In genomic region chr16:3306078-3306477, GRCh38 we compare ENCODE assay signal across 9 cellular contexts. TPM values are rescaled to one million over a fixed set of nuclear protein-coding genes. Genes with fewer than 3 reads are reported as not detected.
DNase-seq lines count a peak whose midpoint lies in the region; ATAC-seq, FAIRE-seq and TF ChIP-seq lines count a peak whose summit lies in the region.
"Had no signal": no experiment of that assay in that cellular context is flagged by ENCODE, and none has a peak within 500 bp of the region (broad histone marks: within the 10 kb centered on the region; RNA-seq: fewer than 3 reads in every experiment).

No MANE protein-coding gene starts in this region.

- no peaks in the 10 kb centered on the region for H3K27me3 ChIP-seq in CD4-positive, CD25-positive, alpha-beta regulatory T cell (ENCODE audit: control insufficient read depth, insufficient read depth, low read length)
- H3K27me3 ChIP-seq in PC-3 (ENCODE audit: low read length) (no peaks in the 10 kb centered on the region), endothelial cell of umbilical vein (ENCODE audit: control insufficient read depth in 2 of 2, insufficient read depth in 2 of 2, low read length in 2 of 2) (no peaks in the 10 kb centered on the region), neutrophil (no peaks in the 10 kb centered on the region)

- TF ChIP-seq CTCF in PC-3 (conservative IDR thresholded peaks at IDR 0.05; ENCODE audit: low read depth, low read length) = no peak
- TF ChIP-seq CTCF in endothelial cell of umbilical vein (IDR thresholded peaks at IDR 0.05; ENCODE audit: extremely low read depth in 1 of 2, insufficient read depth in 1 of 2, low read depth in 1 of 2, low read length in 2 of 2) = no peak
- TF ChIP-seq CTCF in neutrophil (IDR thresholded peaks at IDR 0.05) = no peak

- H3K36me3 Mint-ChIP-seq in CD4-positive, CD25-positive, alpha-beta regulatory T cell = peaks cover 32% of the 10 kb centered on the region

- dilution Hi-C loops in endothelial cell of umbilical vein (cut with MboI; ENCODE audit: extremely low pct_ligation_motif_present, low sequenced_read_pairs) = no loop called here

- H3K4me3 ChIP-seq in CD4-positive, CD25-positive, alpha-beta regulatory T cell (ENCODE audit: low read depth, low read length) = peak overlapping the region; percentile 77
- H3K4me3 ChIP-seq in PC-3 (ENCODE audit: low read length) (peak overlapping the region; percentile 84), endothelial cell of umbilical vein (replicated peaks in 1 of 3; ENCODE audit: insufficient read depth in 1 of 3, low read depth in 1 of 3, low read length in 3 of 3) (peak overlapping the region; percentile 46 to 81 (median 65)), neutrophil (ENCODE audit: low read depth in 1 of 2, low read length in 1 of 2) (peak overlapping the region; percentile 87 to 95)

- TSS peak; percentile 51 for BruUV-seq in PC-3 (replicated peaks; lab: Mats Ljungman, UMichigan)
- no TSS peak for BruUV-seq in endothelial cell of umbilical vein (replicated peaks; lab: Mats Ljungman, UMichigan)

- ATAC-seq in CD4-positive, CD25-positive, alpha-beta regulatory T cell (ENCODE audit: low read depth in 2 of 2) = no peak
- ATAC-seq in PC-3 = no peak
- ATAC-seq in GM18511 (IDR thresholded peaks at IDR 0.05; ENCODE audit: unreplicated experiment) = no peak

- no peaks in the 10 kb centered on the region for H3K27me3 Mint-ChIP-seq in CD4-positive, CD25-positive, alpha-beta regulatory T cell

- H3K4me3 Mint-ChIP-seq in CD4-positive, CD25-positive, alpha-beta regulatory T cell = peak overlapping the region; percentile 85 to 88 (median 87)

- peaks cover 20% of the 10 kb centered on the region for H3K36me3 ChIP-seq in CD4-positive, CD25-positive, alpha-beta regulatory T cell (ENCODE audit: control insufficient read depth, insufficient read depth, low read length)
- H3K36me3 ChIP-seq in PC-3 (ENCODE audit: low read depth, low read length) = peaks cover 44% of the 10 kb centered on the region
- H3K36me3 ChIP-seq in endothelial cell of umbilical vein (ENCODE audit: control insufficient read depth in 2 of 2, extremely low read depth in 1 of 2, insufficient read depth in 2 of 2, low read length in 2 of 2) = peaks cover 5 to 11% of the 10 kb centered on the region in 2 experiments
- peaks cover 9% of the 10 kb centered on the region for H3K36me3 ChIP-seq in neutrophil

- H3F3A ChIP-seq in PC-3 (ENCODE audit: low read length, unreplicated experiment) = no peaks in the 10 kb centered on the region

- no peak for TF ChIP-seq POLR2A in endothelial cell of umbilical vein (IDR thresholded peaks at IDR 0.05; ENCODE audit: low read depth, low read length)

- peaks cover 1 to 53% (median 17%) of the 10 kb centered on the region in 7 donors for H3K9me3 Mint-ChIP-seq in CD4-positive, CD25-positive, alpha-beta regulatory T cell

- H3K4me2 ChIP-seq in PC-3 (ENCODE audit: low read length) = peak overlapping the region; percentile 87
- peak overlapping the region; percentile 91 for H3K4me2 ChIP-seq in endothelial cell of umbilical vein (ENCODE audit: insufficient read depth, low read length)

- H2AFZ ChIP-seq in PC-3 (ENCODE audit: low read length) = peak overlapping the region; percentile 85
- peak overlapping the region; percentile 90 for H2AFZ ChIP-seq in endothelial cell of umbilical vein (ENCODE audit: low read depth, low read length)

- H3K4me1 ChIP-seq in CD4-positive, CD25-positive, alpha-beta regulatory T cell (ENCODE audit: control insufficient read depth, insufficient read depth, low read length, poor library complexity, severe bottlenecking) = peaks cover 5% of the 10 kb centered on the region
- peaks cover 6% of the 10 kb centered on the region for H3K4me1 ChIP-seq in PC-3 (ENCODE audit: insufficient read depth, low read length)
- H3K4me1 ChIP-seq in endothelial cell of umbilical vein (ENCODE audit: control insufficient read depth, extremely low read depth, insufficient read depth, low read length) = peaks cover 12% of the 10 kb centered on the region
- peaks cover 12 to 18% of the 10 kb centered on the region in 2 experiments for H3K4me1 ChIP-seq in neutrophil (ENCODE audit: control insufficient read depth in 1 of 2, insufficient read depth in 1 of 2, low read depth in 1 of 2, low read length in 1 of 2)

- no peaks in the 10 kb centered on the region for H3K9me2 ChIP-seq in PC-3 (replicated peaks; ENCODE audit: low read length)

- H3K79me2 ChIP-seq in PC-3 (ENCODE audit: low read length) = peaks cover 39% of the 10 kb centered on the region
- peaks cover 3% of the 10 kb centered on the region for H3K79me2 ChIP-seq in endothelial cell of umbilical vein (ENCODE audit: control insufficient read depth, insufficient read depth, low read length)

- peak overlapping the region; percentile 75 to 88 (median 86) for H3K27ac Mint-ChIP-seq in CD4-positive, CD25-positive, alpha-beta regulatory T cell

- CTCF ChIA-PET in PC-3 (lab: Charles Lee) (no interaction called here), endothelial cell of umbilical vein (lab: Charles Lee) (interaction anchor here (0.8 to 2.7 kb wide), 2 partner anchors 8 to 22 kb away, joined by 3 to 8 read pairs; no protein-coding TSS in a partner anchor)

- peak overlapping the region; percentile 95 for H3K9ac ChIP-seq in PC-3 (ENCODE audit: low read length)
- H3K9ac ChIP-seq in endothelial cell of umbilical vein (replicated peaks; ENCODE audit: extremely low read depth, insufficient read depth, low read length) = no peak overlapping the region

- peak overlapping the region; percentile 84 for H3K27ac ChIP-seq in CD4-positive, CD25-positive, alpha-beta regulatory T cell (ENCODE audit: insufficient read depth, low read length, poor library complexity, severe bottlenecking)
- H3K27ac ChIP-seq in PC-3 (ENCODE audit: low read length) (peak overlapping the region; percentile 80), endothelial cell of umbilical vein (ENCODE audit: insufficient read depth, low read depth, low read length) (peak overlapping the region; percentile 86), neutrophil (peak overlapping the region; percentile 89)

- intact Hi-C loops in PC-3 (cut with micrococcal nuclease) = no loop called here
- intact Hi-C loops in endothelial cell of umbilical vein (cut with micrococcal nuclease) = no loop called here
- intact Hi-C loops in posterior vena cava (cut with DNase I) = loop anchor here in 1 of 2 donors (10.0 kb wide), 1 partner anchor 89 kb away; no protein-coding TSS in a partner anchor

- H3K9me1 ChIP-seq in endothelial cell of umbilical vein (replicated peaks; ENCODE audit: control insufficient read depth, extremely low read depth, insufficient read depth, low read length) = no peaks in the 10 kb centered on the region

- DNase-seq in CD4-positive, CD25-positive, alpha-beta regulatory T cell = no peak
- DNase-seq in PC-3 (no peak), endothelial cell of umbilical vein (ENCODE audit: low read depth, low spot score) (no peak), posterior vena cava (ENCODE audit: low spot score) (no peak), HT-29 (ENCODE audit: low spot score) (no peak), islet precursor cell (no peak)

- H4K20me1 ChIP-seq in PC-3 (ENCODE audit: low read length) (no peaks in the 10 kb centered on the region), endothelial cell of umbilical vein (replicated peaks; ENCODE audit: control insufficient read depth, extremely low read depth, insufficient read depth, low read length) (no peaks in the 10 kb centered on the region)

- FAIRE-seq in endothelial cell of umbilical vein (lab: Jason Lieb, UNC) = peak; percentile 12
- FAIRE-seq: islet of Langerhans had no signal

- peaks cover 5 to 32% (median 10%) of the 10 kb centered on the region in 4 donors for H3K4me1 Mint-ChIP-seq in CD4-positive, CD25-positive, alpha-beta regulatory T cell

- peaks cover 47 to 74% of the 10 kb centered on the region in 2 experiments for H3K9me3 ChIP-seq in CD4-positive, CD25-positive, alpha-beta regulatory T cell (ENCODE audit: control insufficient read depth in 2 of 2, low read length in 2 of 2)
- no peaks in the 10 kb centered on the region for H3K9me3 ChIP-seq in PC-3 (ENCODE audit: low read length)
- no peaks in the 10 kb centered on the region for H3K9me3 ChIP-seq in endothelial cell of umbilical vein (replicated peaks; ENCODE audit: control insufficient read depth, insufficient read depth, low read length)
- H3K9me3 ChIP-seq in neutrophil = peaks cover 6% of the 10 kb centered on the region

- POLR2A ChIA-PET in PC-3 (lab: Charles Lee; ENCODE audit: unreplicated experiment) = no interaction called here
- POLR2A ChIA-PET in endothelial cell of umbilical vein (lab: Charles Lee) = interaction anchor here (0.7 kb wide), 1 partner anchor 1826 kb away, joined by 3 read pairs; no protein-coding TSS in a partner anchor

RNA-seq across cellular contexts. Expression of gene ZNF75A, which starts 0.8 kb away (rescaled TPM):
- total RNA-seq in CD4-positive, CD25-positive, alpha-beta regulatory T cell = 36.4 TPM
- polyA plus RNA-seq in CD4-positive, CD25-positive, alpha-beta regulatory T cell = 10 to 100 TPM; 15.7 to 25.9 (median 21.7) TPM
- 15.9 and 20.1 TPM in 2 replicates for total RNA-seq in PC-3 (2014; rRNA removed)
- 28.0 and 28.4 TPM in 2 replicates for total RNA-seq in endothelial cell of umbilical vein
- polyA plus RNA-seq in endothelial cell of umbilical vein = 6.4 and 8.3 TPM in 2 replicates
- polyA plus RNA-seq in endothelial cell of umbilical vein (2011; cell fraction: cytosol; rRNA removed) = 8.9 and 10.3 TPM in 2 replicates
- polyA plus RNA-seq in endothelial cell of umbilical vein (2011; cell fraction: nucleus; rRNA removed) = 36.6 and 44.7 TPM in 2 replicates
- 12.6 and 16.1 TPM in 2 replicates for polyA plus RNA-seq in endothelial cell of umbilical vein (2012)
- 16.7 and 21.6 TPM in 2 replicates for polyA minus RNA-seq in endothelial cell of umbilical vein
- 2.0 TPM for polyA minus RNA-seq in endothelial cell of umbilical vein (2011; cell fraction: cytosol; rRNA and poly(A)+ RNA removed)
- 20.7 and 26.1 TPM in 2 replicates for polyA minus RNA-seq in endothelial cell of umbilical vein (2011; cell fraction: nucleus; rRNA and poly(A)+ RNA removed)
- 10 to 100 TPM; 17.5 to 21.3 TPM for total RNA-seq in posterior vena cava
- 0.41 and 0.91 TPM in 2 replicates for total RNA-seq in HT-29 (2014; rRNA removed; shearing (Covaris generic))

RNA-seq across cellular contexts. Expression of gene TIGD7, which starts 0.8 kb away (rescaled TPM):
- 3.1 TPM for total RNA-seq in CD4-positive, CD25-positive, alpha-beta regulatory T cell
- polyA plus RNA-seq in CD4-positive, CD25-positive, alpha-beta regulatory T cell = 1 to 10 TPM; 3.1 to 6.2 (median 4.8) TPM
- total RNA-seq in PC-3 (2014; rRNA removed) (4.4 and 5.5 TPM in 2 replicates), endothelial cell of umbilical vein (3.3 and 3.5 TPM in 2 replicates), posterior vena cava (1 to 10 TPM; 6.4 to 9.1 TPM)
- polyA plus RNA-seq in endothelial cell of umbilical vein = 1.1 TPM in 2 replicates
- polyA plus RNA-seq in endothelial cell of umbilical vein (2011; cell fraction: cytosol; rRNA removed) = 1.3 and 1.4 TPM in 2 replicates
- 2.6 and 5.1 TPM in 2 replicates for polyA plus RNA-seq in endothelial cell of umbilical vein (2011; cell fraction: nucleus; rRNA removed)
- polyA plus RNA-seq in endothelial cell of umbilical vein (2012) = 1.3 and 1.4 TPM in 2 replicates
- 2.5 and 4.8 TPM in 2 replicates for polyA minus RNA-seq in endothelial cell of umbilical vein
- polyA minus RNA-seq in endothelial cell of umbilical vein (2011; cell fraction: cytosol; rRNA and poly(A)+ RNA removed) = 0.82 TPM
- 5.0 and 5.1 TPM in 2 replicates for polyA minus RNA-seq in endothelial cell of umbilical vein (2011; cell fraction: nucleus; rRNA and poly(A)+ RNA removed)
- not detected in 2 replicates for total RNA-seq in HT-29 (2014; rRNA removed; shearing (Covaris generic))

RNA-seq across cellular contexts. Expression of gene ZNF263, which starts 22.8 kb away (rescaled TPM):
- 28.3 TPM for total RNA-seq in CD4-positive, CD25-positive, alpha-beta regulatory T cell
- 10 to 100 TPM; 39.1 to 47.1 (median 42.8) TPM for polyA plus RNA-seq in CD4-positive, CD25-positive, alpha-beta regulatory T cell
- total RNA-seq in PC-3 (2014; rRNA removed) (52.2 and 68.7 TPM in 2 replicates), endothelial cell of umbilical vein (20.8 and 22.7 TPM in 2 replicates), posterior vena cava (10 to 100 TPM; 19.8 to 21.2 TPM)
- 10.9 TPM in 2 replicates for polyA plus RNA-seq in endothelial cell of umbilical vein
- polyA plus RNA-seq in endothelial cell of umbilical vein (2011; cell fraction: cytosol; rRNA removed) = 13.4 and 15.3 TPM in 2 replicates
- 24.7 and 26.5 TPM in 2 replicates for polyA plus RNA-seq in endothelial cell of umbilical vein (2011; cell fraction: nucleus; rRNA removed)
- 25.5 and 27.8 TPM in 2 replicates for polyA plus RNA-seq in endothelial cell of umbilical vein (2012)
- 11.4 and 17.9 TPM in 2 replicates for polyA minus RNA-seq in endothelial cell of umbilical vein
- polyA minus RNA-seq in endothelial cell of umbilical vein (2011; cell fraction: cytosol; rRNA and poly(A)+ RNA removed) = 12.7 TPM
- polyA minus RNA-seq in endothelial cell of umbilical vein (2011; cell fraction: nucleus; rRNA and poly(A)+ RNA removed) = 19.9 and 20.6 TPM in 2 replicates
- 102 and 106 TPM in 2 replicates for total RNA-seq in HT-29 (2014; rRNA removed; shearing (Covaris generic))

RNA-seq across cellular contexts. Expression of gene OR2C1, which starts 49.6 kb away (rescaled TPM):
- not detected for total RNA-seq in CD4-positive, CD25-positive, alpha-beta regulatory T cell
- polyA plus RNA-seq in CD4-positive, CD25-positive, alpha-beta regulatory T cell = under 1 TPM; 0.20 to 0.44 (median 0.35) TPM
- total RNA-seq in PC-3 (2014; rRNA removed) = not detected in 2 replicates
- not detected in 2 replicates for total RNA-seq in endothelial cell of umbilical vein
- not detected in 2 replicates for polyA plus RNA-seq in endothelial cell of umbilical vein
- 0.04 and 0.06 TPM in 2 replicates for polyA plus RNA-seq in endothelial cell of umbilical vein (2011; cell fraction: cytosol; rRNA removed)
- not detected in 2 replicates for polyA plus RNA-seq in endothelial cell of umbilical vein (2011; cell fraction: nucleus; rRNA removed)
- polyA plus RNA-seq in endothelial cell of umbilical vein (2012) = not detected in 2 replicates
- polyA minus RNA-seq in endothelial cell of umbilical vein = not detected in 2 replicates
- polyA minus RNA-seq in endothelial cell of umbilical vein (2011; cell fraction: cytosol; rRNA and poly(A)+ RNA removed) = not detected
- polyA minus RNA-seq in endothelial cell of umbilical vein (2011; cell fraction: nucleus; rRNA and poly(A)+ RNA removed) = not detected in 2 replicates
- not detected for total RNA-seq in posterior vena cava
- total RNA-seq in HT-29 (2014; rRNA removed; shearing (Covaris generic)) = not detected in 2 replicates

RNA-seq across cellular contexts. Expression of gene MEFV, which starts 49.6 kb away (rescaled TPM):
- not detected for total RNA-seq in CD4-positive, CD25-positive, alpha-beta regulatory T cell
- polyA plus RNA-seq in CD4-positive, CD25-positive, alpha-beta regulatory T cell = not detected
- 0.04 TPM in 1 of 2 replicates, not detected in the other for total RNA-seq in PC-3 (2014; rRNA removed)
- not detected in 2 replicates for total RNA-seq in endothelial cell of umbilical vein
- polyA plus RNA-seq in endothelial cell of umbilical vein = not detected in 2 replicates
- not detected in 2 replicates for polyA plus RNA-seq in endothelial cell of umbilical vein (2011; cell fraction: cytosol; rRNA removed)
- polyA plus RNA-seq in endothelial cell of umbilical vein (2011; cell fraction: nucleus; rRNA removed) = 0.14 TPM in 1 of 2 replicates, not detected in the other
- polyA plus RNA-seq in endothelial cell of umbilical vein (2012) = not detected in 2 replicates
- not detected in 2 replicates for polyA minus RNA-seq in endothelial cell of umbilical vein
- polyA minus RNA-seq in endothelial cell of umbilical vein (2011; cell fraction: cytosol; rRNA and poly(A)+ RNA removed) = not detected
- not detected in 2 replicates for polyA minus RNA-seq in endothelial cell of umbilical vein (2011; cell fraction: nucleus; rRNA and poly(A)+ RNA removed)
- total RNA-seq in posterior vena cava = 1 to 10 TPM; 1.9 to 4.9 TPM
- 0.13 TPM in 1 of 2 replicates, not detected in the other for total RNA-seq in HT-29 (2014; rRNA removed; shearing (Covaris generic))
